Comparison of ENCODE assay signal across 8 cellular contexts in the genomic region with DNA sequence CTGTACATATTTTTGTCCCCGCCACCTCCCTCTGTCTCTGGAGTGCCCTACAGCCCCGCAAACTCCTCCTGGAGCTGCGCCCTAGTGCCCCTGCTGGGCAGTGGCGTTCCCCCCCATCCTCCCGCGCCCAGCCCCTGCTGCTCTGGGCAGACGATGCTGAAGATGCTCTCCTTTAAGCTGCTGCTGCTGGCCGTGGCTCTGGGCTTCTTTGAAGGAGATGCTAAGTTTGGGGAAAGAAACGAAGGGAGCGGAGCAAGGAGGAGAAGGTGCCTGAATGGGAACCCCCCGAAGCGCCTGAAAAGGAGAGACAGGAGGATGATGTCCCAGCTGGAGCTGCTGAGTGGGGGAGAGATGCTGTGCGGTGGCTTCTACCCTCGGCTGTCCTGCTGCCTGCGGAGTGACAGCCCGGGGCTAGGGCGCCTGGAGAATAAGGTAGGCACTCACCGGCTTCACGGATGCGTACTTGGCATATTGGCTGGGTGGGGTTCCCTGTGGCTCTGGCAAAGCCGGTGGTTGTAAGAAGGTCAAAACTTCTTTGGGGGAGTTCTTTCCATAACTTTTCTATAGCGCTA. TPM values are rescaled to one million over a fixed set of nuclear protein-coding genes. Genes with fewer than 3 reads are reported as not detected.
DNase-seq lines count a peak whose midpoint lies in the region; ATAC-seq, FAIRE-seq and TF ChIP-seq lines count a peak whose summit lies in the region.

No MANE protein-coding gene starts in this region.

- H3K27me3 Mint-ChIP-seq in activated CD4-positive, alpha-beta T cell treated with anti-CD3 and anti-CD28 coated beads for 36 hours = peaks cover 42% of the 10 kb centered on the region

- intact Hi-C loops in activated CD4-positive, alpha-beta T cell treated with anti-CD3 and anti-CD28 coated beads for 36 hours (cut with DNase I, micrococcal nuclease) = loop anchor here in 1 of 2 experiments (10.0 kb wide), 1 partner anchor 418 kb away; no protein-coding TSS in a partner anchor

- no peak for TF ChIP-seq CTCF in coronary artery (IDR thresholded peaks at IDR 0.05)

- ATAC-seq in activated CD4-positive, alpha-beta T cell treated with anti-CD3 and anti-CD28 coated beads for 36 hours = peak; percentile 48
- ATAC-seq in HG03039 (IDR thresholded peaks at IDR 0.05; ENCODE audit: unreplicated experiment) = no peak

- no peak for FAIRE-seq in urothelium cell line (lab: Jason Lieb, UNC)

- H3K4me3 ChIP-seq in coronary artery = peak overlapping the region; percentile 76

- peak; percentile 35 for DNase-seq in activated CD4-positive, alpha-beta T cell treated with anti-CD3 and anti-CD28 coated beads for 36 hours
- no peak for DNase-seq in activated CD4-positive, alpha-beta T cell treated with anti-CD3 and anti-CD28 coated beads for 1 hour
- peak; percentile 8 for DNase-seq in M059J (ENCODE audit: low read depth)
- no peak for DNase-seq in coronary artery (ENCODE audit: low spot score)
- DNase-seq in midbrain (lab: John Stamatoyannopoulos, UW) = peak; percentile 57
- DNase-seq in urothelium cell line (ENCODE audit: low spot score) = peak; percentile 59
- no peak for DNase-seq in amniotic stem cell (lab: John Stamatoyannopoulos, UW)

- no peak overlapping the region for H3K27ac ChIP-seq in coronary artery

- peak overlapping the region; percentile 66 for H3K4me3 Mint-ChIP-seq in activated CD4-positive, alpha-beta T cell treated with anti-CD3 and anti-CD28 coated beads for 36 hours

- CTCF ChIA-PET in activated CD4-positive, alpha-beta T cell treated with anti-CD3 and anti-CD28 coated beads for 36 hours (lab: Charles Lee) = interaction anchor here (0.6 to 0.7 kb wide), 2 partner anchors 400 to 878 kb away, joined by 3 read pairs; no protein-coding TSS in a partner anchor

- peak overlapping the region; percentile 2 for H3K27ac Mint-ChIP-seq in activated CD4-positive, alpha-beta T cell treated with anti-CD3 and anti-CD28 coated beads for 36 hours

- no peaks in the 10 kb centered on the region for H3K36me3 Mint-ChIP-seq in activated CD4-positive, alpha-beta T cell treated with anti-CD3 and anti-CD28 coated beads for 36 hours (ENCODE audit: low read depth)

- no peaks in the 10 kb centered on the region for H3K9me3 Mint-ChIP-seq in activated CD4-positive, alpha-beta T cell treated with anti-CD3 and anti-CD28 coated beads for 36 hours (ENCODE audit: low read depth)

- POLR2A ChIA-PET in activated CD4-positive, alpha-beta T cell treated with anti-CD3 and anti-CD28 coated beads for 36 hours (lab: Charles Lee) = no interaction called here

- peaks cover 21% of the 10 kb centered on the region for H3K4me1 Mint-ChIP-seq in activated CD4-positive, alpha-beta T cell treated with anti-CD3 and anti-CD28 coated beads for 36 hours

RNA-seq across cellular contexts. Expression of a gene that starts 0.7 kb away (rescaled TPM):
- total RNA-seq in activated CD4-positive, alpha-beta T cell treated with anti-CD3 and anti-CD28 coated beads for 36 hours = not detected
- total RNA-seq in M059J (2014; rRNA removed; shearing (Covaris generic)) = 0.17 and 2.8 TPM in 2 replicates

Comparison
In these comparisons a context has a peak if more than half of its experiments do, and no peak if none do; other contexts are left out.
1. DNase-seq: peak in activated CD4-positive, alpha-beta T cell treated with anti-CD3 and anti-CD28 coated beads for 36 hours (single experiment), M059J (single experiment), midbrain (single experiment) and urothelium cell line (single experiment); none in activated CD4-positive, alpha-beta T cell treated with anti-CD3 and anti-CD28 coated beads for 1 hour (single experiment), coronary artery (single experiment) and amniotic stem cell (single experiment).